ENCODE assay signal across 27 cellular contexts in the genomic region with DNA sequence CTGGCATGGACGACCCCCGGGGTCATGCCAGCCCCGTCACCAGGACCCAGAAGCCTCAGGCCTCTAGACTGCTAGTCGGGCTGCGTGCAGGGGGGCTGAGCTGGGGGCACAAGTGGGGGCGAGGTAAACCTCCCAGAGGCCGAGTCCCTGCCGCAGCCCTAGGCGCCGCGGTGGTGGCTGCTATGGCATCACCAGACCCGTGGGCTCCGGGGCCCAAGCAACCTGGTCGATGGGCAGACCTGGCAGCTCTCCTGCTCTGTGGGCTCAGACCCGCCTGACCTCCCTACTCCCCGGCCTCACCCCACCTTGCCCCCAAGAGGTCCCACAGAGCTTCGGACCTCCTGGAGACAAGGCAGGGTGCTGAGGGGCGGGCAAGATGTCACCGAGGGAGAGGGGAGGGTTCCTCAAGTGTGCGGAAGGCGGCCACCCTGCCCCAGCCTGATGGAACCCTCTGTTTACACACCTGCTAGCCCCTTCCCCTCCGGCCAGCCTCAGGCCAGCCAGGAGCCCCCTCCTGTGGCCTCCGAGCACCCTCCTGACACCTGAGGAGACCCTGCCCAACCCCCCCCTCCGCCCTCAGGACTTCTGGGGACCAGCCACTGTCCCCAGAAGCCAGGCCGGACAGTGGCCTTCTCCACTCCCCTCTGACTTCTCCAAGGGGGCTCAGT. TPM values are rescaled to one million over a fixed set of nuclear protein-coding genes. Genes with fewer than 3 reads are reported as not detected.
"Had no signal": no experiment of that assay in that cellular context is flagged by ENCODE, and none has a peak within 500 bp of the region (broad histone marks: within the 10 kb centered on the region; RNA-seq: fewer than 3 reads in every experiment).

No MANE protein-coding gene starts in this region.

- H3K27ac Mint-ChIP-seq: effector memory CD8-positive, alpha-beta T cell; natural killer cell; neural progenitor cell had no signal

- H3K4me2 ChIP-seq: hepatocyte, neural progenitor cell had no signal

- ATAC-seq: effector memory CD8-positive, alpha-beta T cell; natural killer cell; sciatic nerve had no signal

- DNase-seq: effector memory CD8-positive, alpha-beta T cell; esophagus squamous epithelium; foreskin fibroblast; head of caudate nucleus; mammary epithelial cell; natural killer cell; occipital lobe; stimulated activated CD4-positive, alpha-beta T cell treated with anti-CD3 and anti-CD28 coated beads, Interleukin-12 subunit alpha, Interleukin-12 subunit beta, amount 100 ng/mL, for 4 hours; stimulated activated naive CD4-positive, alpha-beta T cell; stomach; substantia nigra; transverse colon had no signal

- H3K79me2 ChIP-seq: parathyroid adenoma had no signal

- H3K4me1 Mint-ChIP-seq: central memory CD8-positive, alpha-beta T cell; natural killer cell had no signal

- H3K27ac ChIP-seq: epithelial cell of prostate, esophagus squamous epithelium, neural progenitor cell, parathyroid adenoma, prostate gland, stomach, thoracic aorta, transverse colon had no signal

- H3K36me3 Mint-ChIP-seq: natural killer cell, neural progenitor cell had no signal

- H3K4me1 ChIP-seq: esophagus squamous epithelium, neural progenitor cell, parathyroid adenoma, prostate gland, stomach, transverse colon had no signal

- H3K4me3 ChIP-seq: esophagus squamous epithelium, hepatocyte, neural progenitor cell, prostate gland, stomach, thoracic aorta, transverse colon had no signal

- H3K36me3 ChIP-seq: esophagus squamous epithelium, neural progenitor cell, prostate gland, stomach, thoracic aorta, transverse colon had no signal

- H2AFZ ChIP-seq: hepatocyte, neural progenitor cell, parathyroid adenoma had no signal

- H3K4me3 Mint-ChIP-seq: central memory CD8-positive, alpha-beta T cell; effector memory CD8-positive, alpha-beta T cell; natural killer cell; neural progenitor cell had no signal

- H3K27me3 ChIP-seq: hepatocyte had no signal

- H3K9me3 ChIP-seq: esophagus squamous epithelium, prostate gland, stomach, thoracic aorta, transverse colon had no signal

RNA-seq across cellular contexts. Expression of gene IGF2, which starts 9.4 kb away (rescaled TPM):
- total RNA-seq: natural killer cell had no signal

RNA-seq across cellular contexts. Expression of gene INS, which starts 31.2 kb away (rescaled TPM):
- total RNA-seq: esophagus squamous epithelium, hepatocyte, kidney epithelial cell, lower leg skin, mammary epithelial cell, myocyte, natural killer cell, occipital lobe, prostate gland, renal cortical epithelial cell, skeletal muscle tissue, stomach, thoracic aorta, transverse colon, urinary bladder had no signal

RNA-seq across cellular contexts. Expression of gene TH, which starts 41.8 kb away (rescaled TPM):
- total RNA-seq: kidney epithelial cell, mesenteric fat pad, myocyte, natural killer cell, occipital lobe, skeletal muscle tissue, stomach, thoracic aorta, transverse colon had no signal
